In genomic region chr6:73461537-73462350, GRCh38 we compare ENCODE assay signal across 7 cellular contexts.
DNase-seq lines count a peak whose midpoint lies in the region; ATAC-seq and TF ChIP-seq lines count a peak whose summit lies in the region.

Gene MTO1, plus strand, starts transcription at chr6:73461737. Its CDS starts 118 bp downstream, at chr6:73461855.

- ATAC-seq in GM18505 (IDR thresholded peaks at IDR 0.05; ENCODE audit: unreplicated experiment) (peak; percentile 95), HG02970 (IDR thresholded peaks at IDR 0.05; ENCODE audit: low FRiP score, unreplicated experiment) (peak; percentile 92)

- H3K4me3 ChIP-seq in astrocyte of the cerebellum (ENCODE audit: low read depth, low read length) = peak within 1 kb of the TSS; percentile 91

- in situ Hi-C loops in astrocyte of the cerebellum (cut with HindIII; ENCODE audit: low sequenced_read_pairs) = no loop called here

- no peak for TF ChIP-seq CTCF in astrocyte of the cerebellum (IDR thresholded peaks at IDR 0.05; ENCODE audit: low read depth, low read length, missing control alignments)

- peak; percentile 82 for TF ChIP-seq POLR2A in GM18505 (IDR thresholded peaks at IDR 0.05; ENCODE audit: borderline replicate concordance, extremely low read depth, insufficient read depth, insufficient read length)

- DNase-seq in NCI-H1930 (lab: John Stamatoyannopoulos, UW) (peak; percentile 73 to 78), T-helper 9 cell (peak; percentile 73), astrocyte of the cerebellum (ENCODE audit: low read depth) (peak; percentile 70), hepatic stellate cell (ENCODE audit: low spot score) (peak; percentile 95), retina (peak; percentile 94)

Comparison
In these comparisons a context has a peak if more than half of its experiments do, and no peak if none do; other contexts are left out.
1. Peak in every context shown above with its lines: DNase-seq, ATAC-seq and H3K4me3 ChIP-seq.